Comparison of ENCODE assay signal across 12 cellular contexts in genomic region chr3:10992946-10993728, GRCh38. TPM values are rescaled to one million over a fixed set of nuclear protein-coding genes. Genes with fewer than 3 reads are reported as not detected.
DNase-seq lines count a peak whose midpoint lies in the region; ATAC-seq and TF ChIP-seq lines count a peak whose summit lies in the region.
"Had no signal": no experiment of that assay in that cellular context is flagged by ENCODE, and none has a peak within 500 bp of the region (broad histone marks: within the 10 kb centered on the region; RNA-seq: fewer than 3 reads in every experiment).

No MANE protein-coding gene starts in this region.

- H3K27me3 ChIP-seq in neuronal stem cell (ENCODE audit: control insufficient read depth in 3 of 3, insufficient read depth in 3 of 3, low read depth in 1 of 3, low read length in 3 of 3), result peaks cover 10 to 77% (median 33%) of the 10 kb centered on the region in 3 experiments
- H3K27me3 ChIP-seq in tibial nerve, result peaks cover 0 to 44% of the 10 kb centered on the region in 2 donors

- H3K4me1 ChIP-seq in neuronal stem cell (ENCODE audit: control insufficient read depth in 2 of 2, insufficient read depth in 1 of 2, low read depth in 1 of 2, low read length in 2 of 2) (peaks cover 0 to 2% of the 10 kb centered on the region in 2 donors), tibial nerve (peaks cover 0 to 17% (median 2%) of the 10 kb centered on the region in 4 donors)

- no peak overlapping the region for H4K91ac ChIP-seq in neuronal stem cell (ENCODE audit: low read depth, low read length, poor library complexity)

- H3K4me3 ChIP-seq in neuronal stem cell (ENCODE audit: low read length in 2 of 2), result peak overlapping the region in 1 of 2 donors; percentile 79
- peak overlapping the region; percentile 9 to 50 (median 28) for H3K4me3 ChIP-seq in tibial nerve

- peak overlapping the region; percentile 10 for H3K9ac ChIP-seq in neuronal stem cell (ENCODE audit: low read depth, low read length, poor library complexity)

- H3K9me3 Mint-ChIP-seq in activated CD4-positive, alpha-beta T cell treated with anti-CD3 and anti-CD28 coated beads for 36 hours (ENCODE audit: low read depth), result no peaks in the 10 kb centered on the region
- H3K9me3 Mint-ChIP-seq: activated naive CD8-positive, alpha-beta T cell treated with anti-CD3 and anti-CD28 coated beads, Interleukin-2, amount 10 ng/mL, durations not matched to agents 7 days and 5 days had no signal

- TF ChIP-seq EP300 in tibial nerve (IDR thresholded peaks at IDR 0.05), result no peak

- no peak overlapping the region for H2AK5ac ChIP-seq in neuronal stem cell (ENCODE audit: low read depth, low read length)

- H3K27me3 Mint-ChIP-seq in activated CD4-positive, alpha-beta T cell treated with anti-CD3 and anti-CD28 coated beads for 36 hours, result peaks cover 58% of the 10 kb centered on the region

- H3K27ac Mint-ChIP-seq in activated CD4-positive, alpha-beta T cell treated with anti-CD3 and anti-CD28 coated beads for 36 hours, result no peak overlapping the region
- H3K27ac Mint-ChIP-seq: activated naive CD8-positive, alpha-beta T cell treated with anti-CD3 and anti-CD28 coated beads, Interleukin-2, amount 10 ng/mL, durations not matched to agents 7 days and 5 days had no signal

- H2AFZ ChIP-seq in neuronal stem cell (ENCODE audit: low read length), result no peak overlapping the region

- no peak overlapping the region for H4K8ac ChIP-seq in neuronal stem cell (ENCODE audit: low read depth, low read length)

- CTCF ChIA-PET in activated CD4-positive, alpha-beta T cell treated with anti-CD3 and anti-CD28 coated beads for 36 hours (lab: Charles Lee), result interaction anchor here (0.6 to 1.3 kb wide), 3 partner anchors 9 to 67 kb away, joined by 3 to 4 read pairs (median 3); no protein-coding TSS in a partner anchor

- H2BK12ac ChIP-seq in neuronal stem cell (ENCODE audit: low read length), result no peak overlapping the region

- H3K23ac ChIP-seq in neuronal stem cell (ENCODE audit: low read depth, low read length, poor library complexity), result peak overlapping the region; percentile 17

- intact Hi-C loops in activated CD4-positive, alpha-beta T cell treated with anti-CD3 and anti-CD28 coated beads for 36 hours (cut with DNase I, micrococcal nuclease), result no loop called here
- intact Hi-C loops in head of caudate nucleus (cut with DNase I), result no loop called here

- H3K27ac ChIP-seq in neuronal stem cell (replicated peaks; ENCODE audit: low read length), result no peak overlapping the region
- peak overlapping the region in 1 of 4 donors; percentile 6 for H3K27ac ChIP-seq in tibial nerve

- no peak overlapping the region for H2BK15ac ChIP-seq in neuronal stem cell (ENCODE audit: low read length)

- no peaks in the 10 kb centered on the region for H3K36me3 Mint-ChIP-seq in activated CD4-positive, alpha-beta T cell treated with anti-CD3 and anti-CD28 coated beads for 36 hours (ENCODE audit: low read depth)
- H3K36me3 Mint-ChIP-seq: activated naive CD8-positive, alpha-beta T cell treated with anti-CD3 and anti-CD28 coated beads, Interleukin-2, amount 10 ng/mL, durations not matched to agents 7 days and 5 days had no signal

- no peak overlapping the region for H3K4me3 Mint-ChIP-seq in activated CD4-positive, alpha-beta T cell treated with anti-CD3 and anti-CD28 coated beads for 36 hours
- H3K4me3 Mint-ChIP-seq: activated naive CD8-positive, alpha-beta T cell treated with anti-CD3 and anti-CD28 coated beads, Interleukin-2, amount 10 ng/mL, durations not matched to agents 7 days and 5 days had no signal

- no peak for TF ChIP-seq POLR2A in tibial nerve (IDR thresholded peaks at IDR 0.05)

- H3K4me2 ChIP-seq in neuronal stem cell (ENCODE audit: insufficient read depth, low read length, poor library complexity, severe bottlenecking), result peak overlapping the region; percentile 55

- ATAC-seq in activated CD4-positive, alpha-beta T cell treated with anti-CD3 and anti-CD28 coated beads for 36 hours, result peak; percentile 16
- ATAC-seq in HG03469 (IDR thresholded peaks at IDR 0.05; ENCODE audit: unreplicated experiment), result no peak

- H3K36me3 ChIP-seq in neuronal stem cell (replicated peaks in 1 of 2; ENCODE audit: control insufficient read depth in 2 of 2, insufficient read depth in 2 of 2, low read length in 2 of 2), result no peaks in the 10 kb centered on the region
- H3K36me3 ChIP-seq in tibial nerve, result no peaks in the 10 kb centered on the region

- H3K4me1 Mint-ChIP-seq in activated CD4-positive, alpha-beta T cell treated with anti-CD3 and anti-CD28 coated beads for 36 hours, result peaks cover 5% of the 10 kb centered on the region

- no peak for TF ChIP-seq CTCF in tibial nerve (IDR thresholded peaks at IDR 0.05)
- TF ChIP-seq CTCF in GM10266 (IDR thresholded peaks at IDR 0.05; ENCODE audit: control insufficient read depth, insufficient read depth, low read depth, missing control alignments), result no peak

- H2BK5ac ChIP-seq in neuronal stem cell (ENCODE audit: low read length), result no peak overlapping the region

- H3K9me3 ChIP-seq in neuronal stem cell (replicated peaks in 1 of 2; ENCODE audit: control insufficient read depth in 2 of 2, insufficient read depth in 1 of 2, low read depth in 1 of 2, low read length in 2 of 2) (no peaks in the 10 kb centered on the region), tibial nerve (no peaks in the 10 kb centered on the region)

- POLR2A ChIA-PET in activated CD4-positive, alpha-beta T cell treated with anti-CD3 and anti-CD28 coated beads for 36 hours (lab: Charles Lee), result no interaction called here

- H3K14ac ChIP-seq in neuronal stem cell (ENCODE audit: low read length), result no peak overlapping the region

- H3K18ac ChIP-seq in neuronal stem cell (ENCODE audit: low read length), result peak overlapping the region; percentile 84

- H2BK120ac ChIP-seq in neuronal stem cell (ENCODE audit: low read depth, low read length), result peak overlapping the region; percentile 57

- WGBS in neuronal stem cell (ENCODE audit: extremely low coverage in 2 of 2, insufficient read length in 2 of 2, insufficient replicate concordance in 1 of 2), 2 donors, result no CpG with 5 or more reads among the region's 68 CpGs
- WGBS in tibial nerve, 2 donors, result 2 to 6% methylated on average over 14 to 28 of the region's 68 CpGs

- no peak overlapping the region for H3K4ac ChIP-seq in neuronal stem cell (ENCODE audit: low read length)

- DNase-seq in activated CD4-positive, alpha-beta T cell treated with anti-CD3 and anti-CD28 coated beads for 36 hours, result no peak
- DNase-seq in activated CD4-positive, alpha-beta T cell treated with anti-CD3 and anti-CD28 coated beads for 48 hours, result no peak
- peak in 38 of 42 donors; percentile 41 to 78 (median 56) for DNase-seq in head of caudate nucleus
- no peak for DNase-seq in neuronal stem cell (ENCODE audit: low spot score)
- no peak for DNase-seq in tibial nerve (ENCODE audit: low spot score in 2 of 2)
- DNase-seq in NCI-H2227 (lab: John Stamatoyannopoulos, UW; ENCODE audit: unreplicated experiment), result no peak
- no peak for DNase-seq in GM10266 (ENCODE audit: extremely low spot score)
- DNase-seq: activated naive CD8-positive, alpha-beta T cell treated with anti-CD3 and anti-CD28 coated beads, Interleukin-2, amount 10 ng/mL, durations not matched to agents 7 days and 5 days; NCI-H510A treated with DMSO at 0.1 percent for 48 hours; stimulated activated naive CD4-positive, alpha-beta T cell treated with Interleukin-2 at 50 U/mL for 16 hours had no signal

- no peaks in the 10 kb centered on the region for H3K79me1 ChIP-seq in neuronal stem cell (ENCODE audit: low read depth, low read length)

RNA-seq across cellular contexts. Expression of gene SLC6A1, which starts 0.6 kb away (rescaled TPM):
- total RNA-seq in activated CD4-positive, alpha-beta T cell treated with anti-CD3 and anti-CD28 coated beads for 36 hours, result not detected
- polyA plus RNA-seq in neuronal stem cell (2013, experiment 1 of 2), result 0.75 TPM
- polyA plus RNA-seq in neuronal stem cell (2013, experiment 2 of 2), result 0.78 TPM
- 1 to 10 TPM; 3.9 to 7.3 (median 5.4) TPM for total RNA-seq in tibial nerve
- total RNA-seq: activated naive CD8-positive, alpha-beta T cell treated with anti-CD3 and anti-CD28 coated beads, Interleukin-2, amount 10 ng/mL, durations not matched to agents 7 days and 5 days; myocyte had no signal

Comparison
In these comparisons a context has a peak if more than half of its experiments do, and no peak if none do; other contexts are left out.
1. DNase-seq: peak in head of caudate nucleus (38 of 42); none in activated CD4-positive, alpha-beta T cell treated with anti-CD3 and anti-CD28 coated beads for 36 hours (single experiment), activated CD4-positive, alpha-beta T cell treated with anti-CD3 and anti-CD28 coated beads for 48 hours (single experiment), neuronal stem cell (single experiment), tibial nerve (0 of 2), NCI-H2227 (single experiment) and GM10266 (single experiment).
2. RNA of gene SLC6A1, which starts 0.6 kb away (total RNA-seq): 3.9 to 7.3 TPM in tibial nerve; not detected in activated CD4-positive, alpha-beta T cell treated with anti-CD3 and anti-CD28 coated beads for 36 hours; every median in the first group is over 4 times any median in the second.